ENCODE assay signal across 1 cellular context in the genomic region with DNA sequence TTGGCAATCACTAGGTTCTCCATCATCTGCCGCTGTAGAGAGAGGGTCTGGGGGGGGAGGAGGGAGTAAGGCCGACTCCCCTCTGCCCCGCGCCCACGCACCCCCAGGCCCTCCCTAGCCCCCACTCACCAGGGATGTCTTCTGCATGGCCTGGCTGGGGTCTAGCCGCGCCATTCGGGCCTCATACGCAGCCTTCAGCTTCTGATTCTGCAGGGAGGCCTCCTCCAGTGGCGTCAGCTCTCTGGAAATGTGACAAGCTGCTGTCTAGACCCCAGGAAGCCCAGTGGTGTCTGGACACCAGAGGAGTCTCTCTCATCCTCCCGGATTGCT.
TF ChIP-seq lines count a peak whose summit lies in the region.

No MANE protein-coding gene starts in this region.

TF ChIP-seq in HCT116, 20 proteins besides CTCF, POLR2A, EP300 and RAD21 (continued from another document):
- TF ChIP-seq EZH2phosphoT487 (IDR thresholded peaks at IDR 0.05; ENCODE audit: borderline replicate concordance), result no peak
- TF ChIP-seq ZNF274 (IDR thresholded peaks at IDR 0.05; ENCODE audit: low read depth, low read length), result no peak
- TF ChIP-seq, protein P1, sequence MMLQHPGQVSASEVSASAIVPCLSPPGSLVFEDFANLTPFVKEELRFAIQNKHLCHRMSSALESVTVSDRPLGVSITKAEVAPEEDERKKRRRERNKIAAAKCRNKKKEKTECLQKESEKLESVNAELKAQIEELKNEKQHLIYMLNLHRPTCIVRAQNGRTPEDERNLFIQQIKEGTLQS (IDR thresholded peaks at IDR 0.05), result no peak
- TF ChIP-seq YY1 (IDR thresholded peaks at IDR 0.05; ENCODE audit: extremely low read depth, insufficient replicate concordance, low read depth, low read length), result no peak
- TF ChIP-seq EGR1 (IDR thresholded peaks at IDR 0.05; ENCODE audit: low read depth), result no peak
- TF ChIP-seq, protein P2, sequence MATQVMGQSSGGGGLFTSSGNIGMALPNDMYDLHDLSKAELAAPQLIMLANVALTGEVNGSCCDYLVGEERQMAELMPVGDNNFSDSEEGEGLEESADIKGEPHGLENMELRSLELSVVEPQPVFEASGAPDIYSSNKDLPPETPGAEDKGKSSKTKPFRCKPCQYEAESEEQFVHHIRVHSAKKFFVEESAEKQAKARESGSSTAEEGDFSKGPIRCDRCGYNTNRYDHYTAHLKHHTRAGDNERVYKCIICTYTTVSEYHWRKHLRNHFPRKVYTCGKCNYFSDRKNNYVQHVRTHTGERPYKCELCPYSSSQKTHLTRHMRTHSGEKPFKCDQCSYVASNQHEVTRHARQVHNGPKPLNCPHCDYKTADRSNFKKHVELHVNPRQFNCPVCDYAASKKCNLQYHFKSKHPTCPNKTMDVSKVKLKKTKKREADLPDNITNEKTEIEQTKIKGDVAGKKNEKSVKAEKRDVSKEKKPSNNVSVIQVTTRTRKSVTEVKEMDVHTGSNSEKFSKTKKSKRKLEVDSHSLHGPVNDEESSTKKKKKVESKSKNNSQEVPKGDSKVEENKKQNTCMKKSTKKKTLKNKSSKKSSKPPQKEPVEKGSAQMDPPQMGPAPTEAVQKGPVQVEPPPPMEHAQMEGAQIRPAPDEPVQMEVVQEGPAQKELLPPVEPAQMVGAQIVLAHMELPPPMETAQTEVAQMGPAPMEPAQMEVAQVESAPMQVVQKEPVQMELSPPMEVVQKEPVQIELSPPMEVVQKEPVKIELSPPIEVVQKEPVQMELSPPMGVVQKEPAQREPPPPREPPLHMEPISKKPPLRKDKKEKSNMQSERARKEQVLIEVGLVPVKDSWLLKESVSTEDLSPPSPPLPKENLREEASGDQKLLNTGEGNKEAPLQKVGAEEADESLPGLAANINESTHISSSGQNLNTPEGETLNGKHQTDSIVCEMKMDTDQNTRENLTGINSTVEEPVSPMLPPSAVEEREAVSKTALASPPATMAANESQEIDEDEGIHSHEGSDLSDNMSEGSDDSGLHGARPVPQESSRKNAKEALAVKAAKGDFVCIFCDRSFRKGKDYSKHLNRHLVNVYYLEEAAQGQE (IDR thresholded peaks at IDR 0.05; ENCODE audit: low read depth), result no peak
- TF ChIP-seq, protein P3, sequence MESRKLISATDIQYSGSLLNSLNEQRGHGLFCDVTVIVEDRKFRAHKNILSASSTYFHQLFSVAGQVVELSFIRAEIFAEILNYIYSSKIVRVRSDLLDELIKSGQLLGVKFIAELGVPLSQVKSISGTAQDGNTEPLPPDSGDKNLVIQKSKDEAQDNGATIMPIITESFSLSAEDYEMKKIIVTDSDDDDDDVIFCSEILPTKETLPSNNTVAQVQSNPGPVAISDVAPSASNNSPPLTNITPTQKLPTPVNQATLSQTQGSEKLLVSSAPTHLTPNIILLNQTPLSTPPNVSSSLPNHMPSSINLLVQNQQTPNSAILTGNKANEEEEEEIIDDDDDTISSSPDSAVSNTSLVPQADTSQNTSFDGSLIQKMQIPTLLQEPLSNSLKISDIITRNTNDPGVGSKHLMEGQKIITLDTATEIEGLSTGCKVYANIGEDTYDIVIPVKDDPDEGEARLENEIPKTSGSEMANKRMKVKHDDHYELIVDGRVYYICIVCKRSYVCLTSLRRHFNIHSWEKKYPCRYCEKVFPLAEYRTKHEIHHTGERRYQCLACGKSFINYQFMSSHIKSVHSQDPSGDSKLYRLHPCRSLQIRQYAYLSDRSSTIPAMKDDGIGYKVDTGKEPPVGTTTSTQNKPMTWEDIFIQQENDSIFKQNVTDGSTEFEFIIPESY (IDR thresholded peaks at IDR 0.05; ENCODE audit: extremely low read depth, insufficient replicate concordance, low read length), result no peak
- TF ChIP-seq, protein P4, sequence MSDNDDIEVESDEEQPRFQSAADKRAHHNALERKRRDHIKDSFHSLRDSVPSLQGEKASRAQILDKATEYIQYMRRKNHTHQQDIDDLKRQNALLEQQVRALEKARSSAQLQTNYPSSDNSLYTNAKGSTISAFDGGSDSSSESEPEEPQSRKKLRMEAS (IDR thresholded peaks at IDR 0.05), result no peak
- TF ChIP-seq CBX3 (IDR thresholded peaks at IDR 0.05; ENCODE audit: low read depth), result no peak
- TF ChIP-seq FOSL1 (IDR thresholded peaks at IDR 0.05; ENCODE audit: low read depth), result no peak
- no peak for TF ChIP-seq CEBPB (IDR thresholded peaks at IDR 0.05; ENCODE audit: low read depth)
- TF ChIP-seq ELF1 (IDR thresholded peaks at IDR 0.05; ENCODE audit: borderline replicate concordance, low read depth), result no peak
- TF ChIP-seq SRF (IDR thresholded peaks at IDR 0.05; ENCODE audit: low read depth), result no peak
- TF ChIP-seq POLR2AphosphoS5 (IDR thresholded peaks at IDR 0.05; ENCODE audit: low read depth, low read length), result no peak
- no peak for TF ChIP-seq JUND (IDR thresholded peaks at IDR 0.05)
- TF ChIP-seq SIN3A (IDR thresholded peaks at IDR 0.05; ENCODE audit: low read depth), result no peak
- no peak; the same call in 1 of the 2 replicates for TF ChIP-seq ZFX (IDR thresholded peaks at IDR 0.05)
